In genomic region chr4:40055379-40055872, GRCh38 we compare ENCODE assay signal across 8 cellular contexts. TPM values are rescaled to one million over a fixed set of nuclear protein-coding genes. Genes with fewer than 3 reads are reported as not detected.
DNase-seq lines count a peak whose midpoint lies in the region; TF ChIP-seq lines count a peak whose summit lies in the region.

No MANE protein-coding gene starts in this region.

- H3K27me3 ChIP-seq in Loucy (ENCODE audit: insufficient read depth, low read length, poor library complexity, severe bottlenecking) = no peaks in the 10 kb centered on the region
- H3K27me3 ChIP-seq in iPS-18a (ENCODE audit: control insufficient read depth, insufficient read depth, low read length) = no peaks in the 10 kb centered on the region

- peaks cover 45% of the 10 kb centered on the region for H3K79me2 ChIP-seq in Loucy (ENCODE audit: insufficient read depth, low read length)

- peak overlapping the region; percentile 93 for H3K27ac ChIP-seq in iPS-18a (ENCODE audit: low read length)

- peak overlapping the region; percentile 97 for H3K27ac Mint-ChIP-seq in activated T-helper 1 cell treated with anti-CD3 and anti-CD28 coated beads, Interleukin-12 subunit alpha, Interleukin-12 subunit beta, Interleukin-2, Interleukin-4 antibody, amounts not matched to agents 30 ng/mL and 10 ng/mL and 1 ng/mL, durations not matched to agents 14 hours and 24 hours and 36 hours

- no peaks in the 10 kb centered on the region for H3K27me3 Mint-ChIP-seq in activated T-helper 1 cell treated with anti-CD3 and anti-CD28 coated beads, Interleukin-12 subunit alpha, Interleukin-12 subunit beta, Interleukin-2, Interleukin-4 antibody, amounts not matched to agents 30 ng/mL and 10 ng/mL and 1 ng/mL, durations not matched to agents 14 hours and 24 hours and 36 hours (ENCODE audit: insufficient read depth)

- H4K20me1 ChIP-seq in Loucy (ENCODE audit: insufficient read depth, low read length, poor library complexity, severe bottlenecking) = peaks cover 17% of the 10 kb centered on the region

- intact Hi-C loops in activated T-helper 1 cell treated with anti-CD3 and anti-CD28 coated beads, Interleukin-12 subunit alpha, Interleukin-12 subunit beta, Interleukin-2, Interleukin-4 antibody, amounts not matched to agents 30 ng/mL and 10 ng/mL and 1 ng/mL, durations not matched to agents 14 hours and 24 hours and 36 hours (cut with micrococcal nuclease) = loop anchor here (1.0 to 10.0 kb wide), 14 partner anchors 9 to 1921 kb away; partner anchors contain the start of genes RBM47 and UGDH

- H3K36me3 Mint-ChIP-seq in activated T-helper 1 cell treated with anti-CD3 and anti-CD28 coated beads, Interleukin-12 subunit alpha, Interleukin-12 subunit beta, Interleukin-2, Interleukin-4 antibody, amounts not matched to agents 30 ng/mL and 10 ng/mL and 1 ng/mL, durations not matched to agents 14 hours and 24 hours and 36 hours (ENCODE audit: low read depth) = peaks cover 10% of the 10 kb centered on the region

- peak overlapping the region; percentile 84 for H3K4me3 Mint-ChIP-seq in activated T-helper 1 cell treated with anti-CD3 and anti-CD28 coated beads, Interleukin-12 subunit alpha, Interleukin-12 subunit beta, Interleukin-2, Interleukin-4 antibody, amounts not matched to agents 30 ng/mL and 10 ng/mL and 1 ng/mL, durations not matched to agents 14 hours and 24 hours and 36 hours

- H3K9me2 ChIP-seq in Loucy (replicated peaks; ENCODE audit: low read depth, low read length) = no peaks in the 10 kb centered on the region

- H3K4me3 ChIP-seq in Loucy (ENCODE audit: low read length, poor library complexity, severe bottlenecking) (peak overlapping the region; percentile 98), iPS-18a (ENCODE audit: low read length) (peak overlapping the region; percentile 81)

- H3F3A ChIP-seq in Loucy (ENCODE audit: low read depth) = 0 out of 2 replicates have a peak, but pooled peaks cover 5% of the 10 kb centered on the region

- TF ChIP-seq CTCF in GM10266 (IDR thresholded peaks at IDR 0.05; ENCODE audit: control insufficient read depth, insufficient read depth, low read depth, missing control alignments) (no peak), Loucy (conservative IDR thresholded peaks at IDR 0.05; ENCODE audit: low read length) (no peak; the same call in 1 of the 2 replicates)

- H3K36me3 ChIP-seq in Loucy (ENCODE audit: insufficient read depth, low read length) = no peaks in the 10 kb centered on the region
- H3K36me3 ChIP-seq in iPS-18a (ENCODE audit: control insufficient read depth, low read depth, low read length) = peaks cover 5% of the 10 kb centered on the region

- H3K4me1 Mint-ChIP-seq in activated T-helper 1 cell treated with anti-CD3 and anti-CD28 coated beads, Interleukin-12 subunit alpha, Interleukin-12 subunit beta, Interleukin-2, Interleukin-4 antibody, amounts not matched to agents 30 ng/mL and 10 ng/mL and 1 ng/mL, durations not matched to agents 14 hours and 24 hours and 36 hours (ENCODE audit: low read depth) = peaks cover 40% of the 10 kb centered on the region

- peaks cover 30% of the 10 kb centered on the region for H3K4me1 ChIP-seq in Loucy (ENCODE audit: insufficient read depth, low read length, poor library complexity, severe bottlenecking)
- peaks cover 17% of the 10 kb centered on the region for H3K4me1 ChIP-seq in iPS-18a (ENCODE audit: control insufficient read depth, low read depth, low read length)

- H3K9me3 ChIP-seq in Loucy (ENCODE audit: insufficient read depth, low read depth, low read length) (no peaks in the 10 kb centered on the region), iPS-18a (ENCODE audit: control insufficient read depth, low read depth, low read length) (no peaks in the 10 kb centered on the region)

- H3K9ac ChIP-seq in Loucy (ENCODE audit: low read depth, low read length, poor library complexity, severe bottlenecking) (peak overlapping the region; percentile 96), iPS-18a (ENCODE audit: low read length) (peak overlapping the region; percentile 99)

- no peaks in the 10 kb centered on the region for H3K9me3 Mint-ChIP-seq in activated T-helper 1 cell treated with anti-CD3 and anti-CD28 coated beads, Interleukin-12 subunit alpha, Interleukin-12 subunit beta, Interleukin-2, Interleukin-4 antibody, amounts not matched to agents 30 ng/mL and 10 ng/mL and 1 ng/mL, durations not matched to agents 14 hours and 24 hours and 36 hours

- peak overlapping the region; percentile 93 for H3K4me2 ChIP-seq in Loucy (ENCODE audit: low read depth, low read length, poor library complexity, severe bottlenecking)

- H2AFZ ChIP-seq in Loucy (ENCODE audit: low read length) = peak overlapping the region; percentile 82

- peak; percentile 62 for DNase-seq in GM10266 (ENCODE audit: extremely low spot score)
- DNase-seq in activated T-helper 1 cell treated with anti-CD3 and anti-CD28 coated beads, Interleukin-12 subunit alpha, Interleukin-12 subunit beta, Interleukin-2, Interleukin-4 antibody, amounts not matched to agents 30 ng/mL and 10 ng/mL and 1 ng/mL, durations not matched to agents 14 hours and 24 hours and 36 hours (ENCODE audit: low spot score) = no peak
- DNase-seq in stimulated activated CD8-positive, alpha-beta memory T cell treated with anti-CD3 and anti-CD28 coated beads, Interleukin-2, amount 100 ng/mL, for 1 hour (ENCODE audit: low read depth in 2 of 2) = peak; percentile 5 to 9
- DNase-seq in NCI-H510A treated with DMSO at 0.1 percent for 48 hours (lab: John Stamatoyannopoulos, UW) = no peak
- DNase-seq in iPS-NIHi11 (ENCODE audit: low spot score) = no peak
- no peak for DNase-seq in SK-N-DZ (ENCODE audit: low spot score)

RNA-seq across cellular contexts. Expression of gene N4BP2, which starts 1.2 kb away (rescaled TPM):
- 28.7 and 29.0 TPM in 2 replicates for total RNA-seq in activated T-helper 1 cell treated with anti-CD3 and anti-CD28 coated beads, Interleukin-12 subunit alpha, Interleukin-12 subunit beta, Interleukin-2, Interleukin-4 antibody, amounts not matched to agents 30 ng/mL and 10 ng/mL and 1 ng/mL, durations not matched to agents 14 hours and 24 hours and 36 hours
- polyA plus RNA-seq in SK-N-DZ (2014; cell fraction: cytosol; rRNA removed) = 8.6 and 11.4 TPM in 2 replicates
- 7.8 and 10.1 TPM in 2 replicates for polyA plus RNA-seq in SK-N-DZ (2014; cell fraction: nucleus; rRNA removed)

Comparison
In these comparisons a context has a peak if more than half of its experiments do, and no peak if none do; other contexts are left out.
1. DNase-seq: peak in GM10266 (single experiment) and stimulated activated CD8-positive, alpha-beta memory T cell treated with anti-CD3 and anti-CD28 coated beads, Interleukin-2, amount 100 ng/mL, for 1 hour (2 of 2); none in activated T-helper 1 cell treated with anti-CD3 and anti-CD28 coated beads, Interleukin-12 subunit alpha, Interleukin-12 subunit beta, Interleukin-2, Interleukin-4 antibody, amounts not matched to agents 30 ng/mL and 10 ng/mL and 1 ng/mL, durations not matched to agents 14 hours and 24 hours and 36 hours (single experiment), NCI-H510A treated with DMSO at 0.1 percent for 48 hours (single experiment), iPS-NIHi11 (single experiment) and SK-N-DZ (single experiment).